In the genomic region with DNA sequence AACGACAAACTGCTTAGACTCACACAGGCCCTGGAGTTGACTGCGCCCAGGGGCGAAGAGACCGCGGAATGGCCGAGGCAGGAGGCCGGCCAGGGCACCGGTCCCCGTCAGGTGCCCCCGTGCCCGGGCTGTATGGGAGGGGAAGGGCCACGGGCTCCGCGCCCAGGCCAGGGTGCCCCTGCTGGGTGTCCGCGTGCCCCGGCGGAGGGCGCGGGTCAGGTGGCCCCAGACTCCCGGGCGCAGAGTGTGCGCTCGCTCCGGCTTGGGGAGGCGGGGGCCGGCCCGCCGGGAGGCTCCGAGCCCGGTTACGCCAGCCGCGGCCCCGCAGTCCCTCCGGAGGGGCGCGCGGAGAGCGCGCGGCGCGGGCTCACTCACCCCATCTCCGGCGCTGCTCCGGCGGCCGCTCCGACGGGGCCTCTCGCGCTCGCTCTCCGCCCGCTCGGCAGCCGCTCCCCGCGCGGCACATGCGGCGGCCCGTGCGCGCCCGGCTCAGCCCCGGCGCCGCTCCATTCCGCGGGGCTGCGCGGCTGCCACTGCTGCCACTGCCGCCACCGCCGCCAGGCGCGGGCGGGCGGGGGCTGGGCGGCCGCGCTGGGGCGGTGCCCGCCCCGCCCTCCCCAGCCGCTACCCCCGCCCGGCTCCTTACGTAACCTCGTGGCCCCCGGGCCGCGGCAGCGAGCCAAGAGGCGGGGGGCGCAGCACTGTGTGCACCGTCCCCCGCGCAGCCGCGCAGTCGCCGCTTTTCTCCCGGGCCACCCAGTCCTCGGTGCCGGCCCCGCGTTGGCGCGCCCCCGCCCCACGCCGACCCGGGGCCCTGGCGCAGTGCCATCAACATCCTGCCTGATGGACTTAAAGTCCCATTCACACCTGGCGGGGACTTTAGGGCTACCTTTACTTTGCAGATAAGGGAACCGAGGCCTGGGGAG, we compare ENCODE assay signal across 8 cellular contexts. TPM values are rescaled to one million over a fixed set of nuclear protein-coding genes. Genes with fewer than 3 reads are reported as not detected.
DNase-seq lines count a peak whose midpoint lies in the region; ATAC-seq, FAIRE-seq and TF ChIP-seq lines count a peak whose summit lies in the region.

Gene HOMER2, minus strand, starts transcription at position 565 of the 926 bp plus-strand sequence. Its CDS starts 185 bp downstream, at position 380.

- H3K36me3 ChIP-seq in astrocyte (ENCODE audit: insufficient read depth, low read length) (no peaks in the 10 kb centered on the region), iPS-15b (ENCODE audit: control insufficient read depth, insufficient read depth, low read length) (no peaks in the 10 kb centered on the region), sigmoid colon (no peaks in the 10 kb centered on the region)

- no peak for TF ChIP-seq CTCF in astrocyte (IDR thresholded peaks at IDR 0.05; ENCODE audit: insufficient read depth, low read depth, low read length)
- no peak for TF ChIP-seq CTCF in sigmoid colon (IDR thresholded peaks at IDR 0.05)

- H3K9me3 ChIP-seq in astrocyte (ENCODE audit: insufficient read depth, low read depth, low read length) (no peaks in the 10 kb centered on the region), iPS-15b (ENCODE audit: control insufficient read depth, insufficient read depth, low read length) (no peaks in the 10 kb centered on the region), sigmoid colon (no peaks in the 10 kb centered on the region)

- H3K79me2 ChIP-seq in astrocyte (ENCODE audit: insufficient read depth, low read length), result peaks cover 9% of the 10 kb centered on the region

- no peak for DNase-seq in activated CD4-positive, CD25-positive, alpha-beta regulatory T cell (lab: John Stamatoyannopoulos, UW)
- DNase-seq in NCI-H2171 (lab: John Stamatoyannopoulos, UW) (peak; percentile 57), astrocyte (ENCODE audit: low read depth) (peak; percentile 13), sigmoid colon (no peak)

- peak within 1 kb of the TSS; percentile 81 for H3K4me3 Mint-ChIP-seq in astrocyte (ENCODE audit: unreplicated experiment)

- no peaks in the 10 kb centered on the region for H3K27me3 Mint-ChIP-seq in astrocyte (ENCODE audit: low read depth, unreplicated experiment)

- H2AFZ ChIP-seq in astrocyte (ENCODE audit: low read depth, low read length), result peak within 1 kb of the TSS; percentile 80

- no peaks in the 10 kb centered on the region for H3K27me3 ChIP-seq in astrocyte (ENCODE audit: insufficient read depth, low read length)
- peaks cover 28% of the 10 kb centered on the region for H3K27me3 ChIP-seq in iPS-15b (ENCODE audit: control insufficient read depth, insufficient read depth, low read length)
- no peaks in the 10 kb centered on the region for H3K27me3 ChIP-seq in sigmoid colon

- ATAC-seq in activated CD4-positive, CD25-positive, alpha-beta regulatory T cell treated with anti-CD3 and anti-CD28 coated beads, Interleukin-2, amount 50 U/mL, for 24 hours, result peak; percentile 53 to 56
- ATAC-seq in HG03097 (IDR thresholded peaks at IDR 0.05; ENCODE audit: low FRiP score, unreplicated experiment), result no peak
- ATAC-seq in GM21360 (IDR thresholded peaks at IDR 0.05; ENCODE audit: unreplicated experiment), result no peak

- H3K4me2 ChIP-seq in astrocyte (ENCODE audit: low read length), result peak within 1 kb of the TSS; percentile 88

- intact Hi-C loops in sigmoid colon (cut with DNase I), result loop anchor here (5.0 kb wide), 1 partner anchor 55 kb away; no protein-coding TSS in a partner anchor

- FAIRE-seq in astrocyte (lab: Jason Lieb, UNC), result no peak

- H3K4me3 ChIP-seq in astrocyte (ENCODE audit: insufficient read depth, low read depth, low read length), result peak within 1 kb of the TSS; percentile 55
- peak within 1 kb of the TSS; percentile 55 for H3K4me3 ChIP-seq in iPS-15b (ENCODE audit: low read depth, low read length)
- H3K4me3 ChIP-seq in sigmoid colon, result peak within 1 kb of the TSS; percentile 40 to 79 (median 66)

- no peaks in the 10 kb centered on the region for H3K9me3 Mint-ChIP-seq in astrocyte (ENCODE audit: unreplicated experiment)

- H4K20me1 ChIP-seq in astrocyte (ENCODE audit: insufficient read depth, low read length), result no peaks in the 10 kb centered on the region

- H3K36me3 Mint-ChIP-seq in astrocyte (ENCODE audit: low read depth, unreplicated experiment), result no peaks in the 10 kb centered on the region

- TF ChIP-seq EP300 in sigmoid colon (IDR thresholded peaks at IDR 0.05), result no peak

- H3K9ac ChIP-seq in astrocyte (ENCODE audit: low read length) (peak within 1 kb of the TSS; percentile 67), iPS-15b (ENCODE audit: low read depth, low read length) (peak within 1 kb of the TSS; percentile 5)

- H3K4me1 ChIP-seq in astrocyte (ENCODE audit: insufficient read depth, low read length) (no peaks in the 10 kb centered on the region), iPS-15b (ENCODE audit: control insufficient read depth, insufficient read depth, low read length) (peaks cover 4% of the 10 kb centered on the region), sigmoid colon (peaks cover 0 to 16% (median 10%) of the 10 kb centered on the region in 4 donors)

- H3K4me1 Mint-ChIP-seq in astrocyte (ENCODE audit: low read depth, unreplicated experiment), result no peaks in the 10 kb centered on the region

- WGBS in sigmoid colon, 2 donors, result 1% methylated on average over 119 of the region's 119 CpGs

- no peak for TF ChIP-seq POLR2A in sigmoid colon (IDR thresholded peaks at IDR 0.05)

- peak within 1 kb of the TSS; percentile 41 for H3K27ac Mint-ChIP-seq in astrocyte (ENCODE audit: unreplicated experiment)

- H3K27ac ChIP-seq in astrocyte (ENCODE audit: low read depth, low read length), result no peak within 1 kb of the TSS
- H3K27ac ChIP-seq in sigmoid colon, result peak within 1 kb of the TSS; percentile 20 to 72 (median 51)

RNA-seq across cellular contexts. Expression of gene HOMER2, which starts in this region (rescaled TPM):
- total RNA-seq in astrocyte (12.2 and 16.6 TPM in 2 replicates), sigmoid colon (10 to 100 TPM in 3 of 4 donors, 1 to 10 TPM in 1; 7.1 to 16.8 (median 14.0) TPM)
- 1 to 10 TPM in 1 of 3 donors, under 1 TPM in 2; under 0.01 to 2.0 (median 0.69) TPM for polyA plus RNA-seq in sigmoid colon

Comparison
In these comparisons a context has a peak if more than half of its experiments do, and no peak if none do; other contexts are left out.
1. ATAC-seq: peak in activated CD4-positive, CD25-positive, alpha-beta regulatory T cell treated with anti-CD3 and anti-CD28 coated beads, Interleukin-2, amount 50 U/mL, for 24 hours (2 of 2); none in HG03097 (single experiment) and GM21360 (single experiment).
2. DNase-seq: peak in NCI-H2171 (single experiment) and astrocyte (single experiment); none in activated CD4-positive, CD25-positive, alpha-beta regulatory T cell (0 of 4) and sigmoid colon (single experiment).
3. Peak in every context shown above with its lines, with median percentiles within 50 percentile points of each other: H3K4me3 ChIP-seq.